Comparison of ENCODE assay signal across 3 cellular contexts in the genomic region with DNA sequence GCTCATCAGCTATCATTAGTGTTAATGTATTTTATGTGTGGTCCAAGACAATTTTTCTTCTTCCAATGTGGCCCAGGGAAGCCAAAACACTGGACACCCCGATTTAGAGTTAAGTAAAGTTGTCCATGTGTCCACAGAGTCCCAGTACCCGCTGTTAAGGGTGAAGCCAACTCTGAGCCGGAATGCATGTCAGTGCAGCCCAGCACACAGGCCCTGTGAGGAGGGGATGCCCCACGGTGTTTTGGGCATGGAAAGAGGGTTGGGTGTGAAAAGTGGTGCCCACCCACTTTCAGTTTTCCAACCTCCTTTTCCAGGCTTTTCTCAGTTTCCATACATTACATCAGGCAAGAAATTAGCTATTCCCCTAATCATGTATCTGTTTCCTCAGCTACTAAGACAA.
TF ChIP-seq lines count a peak whose summit lies in the region.

No MANE protein-coding gene starts in this region.

TF ChIP-seq in A549, 52 proteins besides CTCF, POLR2A, EP300 and RAD21:
- TF ChIP-seq EHMT2 (IDR thresholded peaks at IDR 0.05; ENCODE audit: low read depth) (no peak), FOSL2 (IDR thresholded peaks at IDR 0.05) (no peak), FOSL2 (CRISPR knock-in tag; IDR thresholded peaks at IDR 0.05) (no peak), FOXS1 (CRISPR knock-in tag; IDR thresholded peaks at IDR 0.05) (no peak), MAZ (IDR thresholded peaks at IDR 0.05; ENCODE audit: borderline replicate concordance, low read depth, low read length) (no peak), HOXA7 (CRISPR knock-in tag; IDR thresholded peaks at IDR 0.05) (no peak), USF2 (IDR thresholded peaks at IDR 0.05) (no peak), ESRRA (IDR thresholded peaks at IDR 0.05; ENCODE audit: borderline replicate concordance, low read length) (no peak)

TF ChIP-seq in SK-N-SH, 30 proteins besides CTCF, POLR2A, EP300 and RAD21:
- TF ChIP-seq FOSL2 (IDR thresholded peaks at IDR 0.05; ENCODE audit: borderline replicate concordance, low read depth) (no peak), ZBTB33 (IDR thresholded peaks at IDR 0.05; ENCODE audit: borderline replicate concordance, low read depth) (no peak), EZH2phosphoT487 (IDR thresholded peaks at IDR 0.05; ENCODE audit: borderline replicate concordance, low read depth) (no peak), SIN3A (IDR thresholded peaks at IDR 0.05; ENCODE audit: borderline replicate concordance, low read depth, low read length) (no peak), SMC3 (IDR thresholded peaks at IDR 0.05; ENCODE audit: low read depth, low read length) (no peak), USF2 (IDR thresholded peaks at IDR 0.05; ENCODE audit: borderline replicate concordance, low read depth, low read length) (no peak), FOXM1 (IDR thresholded peaks at IDR 0.05; ENCODE audit: low read depth) (no peak), GATA2 (CRISPR knock-in tag; IDR thresholded peaks at IDR 0.05) (no peak), TAF1 (IDR thresholded peaks at IDR 0.05; ENCODE audit: borderline replicate concordance, low read depth, low read length) (no peak), RFX5 (IDR thresholded peaks at IDR 0.05; ENCODE audit: low read length) (no peak), RCOR1 (IDR thresholded peaks at IDR 0.05; ENCODE audit: low read length) (no peak)
- TF ChIP-seq, protein P1, sequence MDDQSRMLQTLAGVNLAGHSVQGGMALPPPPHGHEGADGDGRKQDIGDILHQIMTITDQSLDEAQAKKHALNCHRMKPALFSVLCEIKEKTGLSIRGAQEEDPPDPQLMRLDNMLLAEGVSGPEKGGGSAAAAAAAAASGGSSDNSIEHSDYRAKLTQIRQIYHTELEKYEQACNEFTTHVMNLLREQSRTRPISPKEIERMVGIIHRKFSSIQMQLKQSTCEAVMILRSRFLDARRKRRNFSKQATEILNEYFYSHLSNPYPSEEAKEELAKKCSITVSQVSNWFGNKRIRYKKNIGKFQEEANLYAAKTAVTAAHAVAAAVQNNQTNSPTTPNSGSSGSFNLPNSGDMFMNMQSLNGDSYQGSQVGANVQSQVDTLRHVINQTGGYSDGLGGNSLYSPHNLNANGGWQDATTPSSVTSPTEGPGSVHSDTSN (IDR thresholded peaks at IDR 0.05), result no peak

TF ChIP-seq in GM23338, 12 proteins besides CTCF, POLR2A, EP300 and RAD21:
- TF ChIP-seq CREB1 (CRISPR knock-in tag; IDR thresholded peaks at IDR 0.05; ENCODE audit: low read depth) (no peak), EZH2phosphoT487 (IDR thresholded peaks at IDR 0.05; ENCODE audit: unreplicated experiment) (no peak), JUNB (IDR thresholded peaks at IDR 0.05; ENCODE audit: unreplicated experiment) (no peak), ZNF331 (CRISPR knock-in tag; IDR thresholded peaks at IDR 0.05; ENCODE audit: low read depth) (no peak), NANOG (IDR thresholded peaks at IDR 0.05; ENCODE audit: borderline replicate concordance) (no peak), EZH2 (IDR thresholded peaks at IDR 0.05; ENCODE audit: low read depth, unreplicated experiment) (no peak), STAT1 (IDR thresholded peaks at IDR 0.05; ENCODE audit: unreplicated experiment) (no peak), ZNF114 (CRISPR knock-in tag; IDR thresholded peaks at IDR 0.05) (no peak), REST (IDR thresholded peaks at IDR 0.05; ENCODE audit: unreplicated experiment) (no peak), POLR2AphosphoS5 (IDR thresholded peaks at IDR 0.05; ENCODE audit: low read depth) (no peak)
- TF ChIP-seq, protein P2, sequence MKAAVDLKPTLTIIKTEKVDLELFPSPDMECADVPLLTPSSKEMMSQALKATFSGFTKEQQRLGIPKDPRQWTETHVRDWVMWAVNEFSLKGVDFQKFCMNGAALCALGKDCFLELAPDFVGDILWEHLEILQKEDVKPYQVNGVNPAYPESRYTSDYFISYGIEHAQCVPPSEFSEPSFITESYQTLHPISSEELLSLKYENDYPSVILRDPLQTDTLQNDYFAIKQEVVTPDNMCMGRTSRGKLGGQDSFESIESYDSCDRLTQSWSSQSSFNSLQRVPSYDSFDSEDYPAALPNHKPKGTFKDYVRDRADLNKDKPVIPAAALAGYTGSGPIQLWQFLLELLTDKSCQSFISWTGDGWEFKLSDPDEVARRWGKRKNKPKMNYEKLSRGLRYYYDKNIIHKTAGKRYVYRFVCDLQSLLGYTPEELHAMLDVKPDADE (IDR thresholded peaks at IDR 0.05), result no peak
- TF ChIP-seq, protein P3, sequence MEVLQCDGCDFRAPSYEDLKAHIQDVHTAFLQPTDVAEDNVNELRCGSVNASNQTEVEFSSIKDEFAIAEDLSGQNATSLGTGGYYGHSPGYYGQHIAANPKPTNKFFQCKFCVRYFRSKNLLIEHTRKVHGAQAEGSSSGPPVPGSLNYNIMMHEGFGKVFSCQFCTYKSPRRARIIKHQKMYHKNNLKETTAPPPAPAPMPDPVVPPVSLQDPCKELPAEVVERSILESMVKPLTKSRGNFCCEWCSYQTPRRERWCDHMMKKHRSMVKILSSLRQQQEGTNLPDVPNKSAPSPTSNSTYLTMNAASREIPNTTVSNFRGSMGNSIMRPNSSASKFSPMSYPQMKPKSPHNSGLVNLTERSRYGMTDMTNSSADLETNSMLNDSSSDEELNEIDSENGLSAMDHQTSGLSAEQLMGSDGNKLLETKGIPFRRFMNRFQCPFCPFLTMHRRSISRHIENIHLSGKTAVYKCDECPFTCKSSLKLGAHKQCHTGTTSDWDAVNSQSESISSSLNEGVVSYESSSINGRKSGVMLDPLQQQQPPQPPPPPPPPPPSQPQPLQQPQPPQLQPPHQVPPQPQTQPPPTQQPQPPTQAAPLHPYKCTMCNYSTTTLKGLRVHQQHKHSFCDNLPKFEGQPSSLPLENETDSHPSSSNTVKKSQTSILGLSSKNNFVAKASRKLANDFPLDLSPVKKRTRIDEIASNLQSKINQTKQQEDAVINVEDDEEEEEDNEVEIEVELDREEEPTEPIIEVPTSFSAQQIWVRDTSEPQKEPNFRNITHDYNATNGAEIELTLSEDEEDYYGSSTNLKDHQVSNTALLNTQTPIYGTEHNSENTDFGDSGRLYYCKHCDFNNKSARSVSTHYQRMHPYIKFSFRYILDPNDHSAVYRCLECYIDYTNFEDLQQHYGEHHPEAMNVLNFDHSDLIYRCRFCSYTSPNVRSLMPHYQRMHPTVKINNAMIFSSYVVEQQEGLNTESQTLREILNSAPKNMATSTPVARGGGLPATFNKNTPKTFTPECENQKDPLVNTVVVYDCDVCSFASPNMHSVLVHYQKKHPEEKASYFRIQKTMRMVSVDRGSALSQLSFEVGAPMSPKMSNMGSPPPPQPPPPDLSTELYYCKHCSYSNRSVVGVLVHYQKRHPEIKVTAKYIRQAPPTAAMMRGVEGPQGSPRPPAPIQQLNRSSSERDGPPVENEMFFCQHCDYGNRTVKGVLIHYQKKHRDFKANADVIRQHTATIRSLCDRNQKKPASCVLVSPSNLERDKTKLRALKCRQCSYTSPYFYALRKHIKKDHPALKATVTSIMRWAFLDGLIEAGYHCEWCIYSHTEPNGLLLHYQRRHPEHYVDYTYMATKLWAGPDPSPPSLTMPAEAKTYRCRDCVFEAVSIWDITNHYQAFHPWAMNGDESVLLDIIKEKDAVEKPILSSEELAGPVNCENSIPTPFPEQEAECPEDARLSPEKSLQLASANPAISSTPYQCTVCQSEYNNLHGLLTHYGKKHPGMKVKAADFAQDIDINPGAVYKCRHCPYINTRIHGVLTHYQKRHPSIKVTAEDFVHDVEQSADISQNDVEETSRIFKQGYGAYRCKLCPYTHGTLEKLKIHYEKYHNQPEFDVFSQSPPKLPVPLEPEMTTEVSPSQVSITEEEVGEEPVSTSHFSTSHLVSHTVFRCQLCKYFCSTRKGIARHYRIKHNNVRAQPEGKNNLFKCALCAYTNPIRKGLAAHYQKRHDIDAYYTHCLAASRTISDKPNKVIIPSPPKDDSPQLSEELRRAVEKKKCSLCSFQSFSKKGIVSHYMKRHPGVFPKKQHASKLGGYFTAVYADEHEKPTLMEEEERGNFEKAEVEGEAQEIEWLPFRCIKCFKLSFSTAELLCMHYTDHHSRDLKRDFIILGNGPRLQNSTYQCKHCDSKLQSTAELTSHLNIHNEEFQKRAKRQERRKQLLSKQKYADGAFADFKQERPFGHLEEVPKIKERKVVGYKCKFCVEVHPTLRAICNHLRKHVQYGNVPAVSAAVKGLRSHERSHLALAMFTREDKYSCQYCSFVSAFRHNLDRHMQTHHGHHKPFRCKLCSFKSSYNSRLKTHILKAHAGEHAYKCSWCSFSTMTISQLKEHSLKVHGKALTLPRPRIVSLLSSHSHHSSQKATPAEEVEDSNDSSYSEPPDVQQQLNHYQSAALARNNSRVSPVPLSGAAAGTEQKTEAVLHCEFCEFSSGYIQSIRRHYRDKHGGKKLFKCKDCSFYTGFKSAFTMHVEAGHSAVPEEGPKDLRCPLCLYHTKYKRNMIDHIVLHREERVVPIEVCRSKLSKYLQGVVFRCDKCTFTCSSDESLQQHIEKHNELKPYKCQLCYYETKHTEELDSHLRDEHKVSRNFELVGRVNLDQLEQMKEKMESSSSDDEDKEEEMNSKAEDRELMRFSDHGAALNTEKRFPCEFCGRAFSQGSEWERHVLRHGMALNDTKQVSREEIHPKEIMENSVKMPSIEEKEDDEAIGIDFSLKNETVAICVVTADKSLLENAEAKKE (CRISPR knock-in tag; IDR thresholded peaks at IDR 0.05), result no peak
